ENCODE assay signal across 1 cellular context in genomic region chr2:112818094-112818902, GRCh38.
A peak's percentile ranks its signal among the peaks of the same experiment; 100 is the strongest.
TF ChIP-seq lines count a peak whose summit lies in the region.

No MANE protein-coding gene starts in this region.

TF ChIP-seq in HepG2, 621 proteins besides CTCF, POLR2A, EP300 and RAD21 (continued from another document):
- peak; percentile 55; the same call in 1 of the 2 replicates for TF ChIP-seq ZBTB39 (CRISPR knock-in tag; IDR thresholded peaks at IDR 0.05)
- peak; percentile 96 for TF ChIP-seq ZNF501 (CRISPR knock-in tag; IDR thresholded peaks at IDR 0.05)
- TF ChIP-seq ZSCAN22 (CRISPR knock-in tag; IDR thresholded peaks at IDR 0.05): no peak; the same call in 1 of the 2 replicates
- no peak for TF ChIP-seq NFE2L2 (IDR thresholded peaks at IDR 0.05; ENCODE audit: low read length)
- TF ChIP-seq ZBTB21 (CRISPR knock-in tag; IDR thresholded peaks at IDR 0.05): peak; percentile 23; the same call in 1 of the 2 replicates
